18 cellular contexts compared by ENCODE assay signal in the genomic region with DNA sequence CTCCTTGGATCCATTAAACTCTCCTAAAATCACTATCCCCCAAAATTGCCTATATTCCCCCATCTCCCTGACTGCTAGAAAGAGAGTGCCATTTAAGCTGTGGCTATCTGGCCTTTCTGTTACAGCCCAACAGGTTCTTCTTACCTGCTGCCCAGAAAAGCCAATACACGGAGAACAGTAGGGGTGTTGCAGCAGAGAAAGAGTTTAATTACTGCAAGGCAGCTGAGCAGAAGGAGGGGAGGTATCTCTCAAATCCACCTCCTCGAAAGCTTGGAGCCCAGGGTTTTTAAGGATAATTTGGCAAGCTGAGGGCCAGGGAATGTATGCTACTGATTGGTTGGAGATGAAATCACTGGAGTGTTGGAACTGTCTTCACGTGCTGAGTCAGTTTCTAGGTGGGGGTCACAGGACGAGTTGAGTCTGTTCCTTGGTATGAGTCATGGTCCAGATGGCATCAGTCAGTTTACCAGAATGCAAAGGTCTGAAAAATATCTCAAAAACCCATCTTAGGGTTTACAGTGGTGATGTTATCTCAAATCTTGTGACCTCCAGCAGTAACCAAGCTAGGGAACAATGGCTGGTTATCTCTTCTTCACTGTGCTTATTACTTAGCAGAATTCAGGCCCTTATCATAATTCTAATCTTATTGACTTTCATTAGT.
A peak's percentile ranks its signal among the peaks of the same experiment; 100 is the strongest.
DNase-seq lines count a peak whose midpoint lies in the region; ATAC-seq, FAIRE-seq and TF ChIP-seq lines count a peak whose summit lies in the region.
"Had no signal": no experiment of that assay in that cellular context is flagged by ENCODE, and none has a peak within 500 bp of the region (broad histone marks: within the 10 kb centered on the region; RNA-seq: fewer than 3 reads in every experiment).

No MANE protein-coding gene starts in this region.

- WGBS in IMR-90 (ENCODE audit: extremely low coverage in 2 of 2, insufficient read length in 1 of 2), 2 experiments = 0% methylated on average over 1 of the region's 4 CpGs; no CpG with 5 or more reads in 1 of the 2 experiments

- no peak overlapping the region for H3K56ac ChIP-seq in IMR-90 (ENCODE audit: extremely low read depth, insufficient read depth, low read length)

- H3K9me1 ChIP-seq in IMR-90 (ENCODE audit: insufficient read depth, low read length) = peaks cover 3% of the 10 kb centered on the region; the same call in 1 of the 2 replicates

- no peak overlapping the region for H3K4me3 ChIP-seq in IMR-90 (ENCODE audit: insufficient read depth, low read depth, low read length)
- no peak overlapping the region for H3K4me3 ChIP-seq in bronchial epithelial cell (ENCODE audit: low read depth, low read length)
- H3K4me3 ChIP-seq in skeletal muscle cell (ENCODE audit: low read depth, low read length) = no peak overlapping the region
- H3K4me3 ChIP-seq in CD8-positive, alpha-beta memory T cell (ENCODE audit: low read length) = no peak overlapping the region
- H3K4me3 ChIP-seq: A549, GM23338, skin epidermis had no signal

- no peak overlapping the region; the same call in 1 of the 2 replicates for H3K4me2 ChIP-seq in IMR-90 (ENCODE audit: low read depth, low read length)
- H3K4me2 ChIP-seq: A549, GM23338 had no signal

- peaks cover 38% of the 10 kb centered on the region for H3K36me3 Mint-ChIP-seq in activated CD4-positive, alpha-beta memory T cell treated with anti-CD3 and anti-CD28 coated beads for 36 hours
- peaks cover 16% of the 10 kb centered on the region for H3K36me3 Mint-ChIP-seq in activated CD4-positive, alpha-beta memory T cell treated with anti-CD3 and anti-CD28 coated beads, Interleukin-2, amount 10 ng/mL, durations not matched to agents 7 days and 5 days (ENCODE audit: low read depth)
- peaks cover 18% of the 10 kb centered on the region for H3K36me3 Mint-ChIP-seq in progenitor cell of endocrine pancreas (ENCODE audit: insufficient read depth)
- peaks cover 21 to 63% (median 27%) of the 10 kb centered on the region in 3 donors for H3K36me3 Mint-ChIP-seq in CD8-positive, alpha-beta memory T cell
- H3K36me3 Mint-ChIP-seq in CD14-positive monocyte = peaks cover 3 to 7% of the 10 kb centered on the region in 2 donors

- no peak overlapping the region for H3K9ac ChIP-seq in IMR-90 (ENCODE audit: low read depth, low read length)

- peaks cover 12% of the 10 kb centered on the region for H3K9me3 Mint-ChIP-seq in activated CD4-positive, alpha-beta memory T cell treated with anti-CD3 and anti-CD28 coated beads for 36 hours
- H3K9me3 Mint-ChIP-seq in activated CD4-positive, alpha-beta memory T cell treated with anti-CD3 and anti-CD28 coated beads, Interleukin-2, amount 10 ng/mL, durations not matched to agents 7 days and 5 days = peaks cover 12% of the 10 kb centered on the region
- H3K9me3 Mint-ChIP-seq in progenitor cell of endocrine pancreas (ENCODE audit: low read depth) (peaks cover 27% of the 10 kb centered on the region), CD14-positive monocyte (peaks cover 9 to 20% (median 12%) of the 10 kb centered on the region in 7 donors)
- H3K9me3 Mint-ChIP-seq in CD8-positive, alpha-beta memory T cell = peaks cover 0 to 47% (median 2%) of the 10 kb centered on the region in 5 donors
- H3K9me3 Mint-ChIP-seq: GM23338 had no signal

- no peak for TF ChIP-seq POLR2A in IMR-90 (IDR thresholded peaks at IDR 0.05; ENCODE audit: low read depth, low read length)

- peaks cover 11% of the 10 kb centered on the region for H3K4me1 Mint-ChIP-seq in activated CD4-positive, alpha-beta memory T cell treated with anti-CD3 and anti-CD28 coated beads for 36 hours (ENCODE audit: low read depth)
- peaks cover 14% of the 10 kb centered on the region for H3K4me1 Mint-ChIP-seq in activated CD4-positive, alpha-beta memory T cell treated with anti-CD3 and anti-CD28 coated beads, Interleukin-2, amount 10 ng/mL, durations not matched to agents 7 days and 5 days
- H3K4me1 Mint-ChIP-seq in progenitor cell of endocrine pancreas (ENCODE audit: low read depth) (peaks cover 5% of the 10 kb centered on the region), CD14-positive monocyte (peaks cover 3% of the 10 kb centered on the region)
- H3K4me1 Mint-ChIP-seq in CD8-positive, alpha-beta memory T cell = peaks cover 4 to 13% (median 8%) of the 10 kb centered on the region in 3 donors
- H3K4me1 Mint-ChIP-seq: GM23338, nephron had no signal

- no peak overlapping the region for H3K23ac ChIP-seq in IMR-90 (ENCODE audit: low read depth, low read length)

- H2BK120ac ChIP-seq in IMR-90 (ENCODE audit: low read depth, low read length) = no peak overlapping the region

- peak overlapping the region; percentile 59 for H2AK9ac ChIP-seq in IMR-90 (replicated peaks; ENCODE audit: low read depth, low read length, poor library complexity)

- dilution Hi-C loops in IMR-90 (cut with HindIII; ENCODE audit: low sequenced_read_pairs, unreplicated experiment) = no loop called here

- H2AK5ac ChIP-seq in IMR-90 (ENCODE audit: low read depth, low read length) = no peak overlapping the region

- peak; percentile 12 for DNase-seq in activated CD4-positive, alpha-beta memory T cell treated with anti-CD3 and anti-CD28 coated beads for 36 hours
- DNase-seq in activated CD4-positive, alpha-beta memory T cell treated with anti-CD3 and anti-CD28 coated beads, Interleukin-2, amount 10 ng/mL, durations not matched to agents 7 days and 5 days = no peak
- peak; percentile 73 for DNase-seq in IMR-90
- DNase-seq in bronchial epithelial cell (ENCODE audit: low read depth) = peak; percentile 32
- peak; percentile 41 for DNase-seq in skeletal muscle cell (ENCODE audit: low read depth)
- no peak for DNase-seq in progenitor cell of endocrine pancreas (ENCODE audit: low spot score, unreplicated experiment)
- no peak for DNase-seq in CD8-positive, alpha-beta memory T cell
- no peak for DNase-seq in CD14-positive monocyte (ENCODE audit: low spot score)
- DNase-seq: activated CD4-positive, alpha-beta T cell treated with anti-CD3 and anti-CD28 coated beads, Interleukin-2, amount 50 U/mL, for 1 hour; activated naive CD4-positive, alpha-beta T cell treated with anti-CD3 and anti-CD28 coated beads for 36 hours; cortex of kidney; DMS79; NCI-H187 treated with DMSO at 0.1 percent for 48 hours had no signal

- H2AFZ ChIP-seq in IMR-90 (replicated peaks; ENCODE audit: low read length, poor library complexity) = no peak overlapping the region
- H2AFZ ChIP-seq: GM23338 had no signal

- peak; percentile 51 for ATAC-seq in IMR-90 (ENCODE audit: low read depth)
- ATAC-seq: A549 had no signal

- H3K18ac ChIP-seq in IMR-90 (ENCODE audit: low read depth, low read length) = peak overlapping the region; percentile 43; the same call in 1 of the 2 replicates

- FAIRE-seq in bronchial epithelial cell (lab: Jason Lieb, UNC) = no peak
- FAIRE-seq: A549 had no signal

- H3K27ac Mint-ChIP-seq in activated CD4-positive, alpha-beta memory T cell treated with anti-CD3 and anti-CD28 coated beads for 36 hours = no peak overlapping the region
- H3K27ac Mint-ChIP-seq in activated CD4-positive, alpha-beta memory T cell treated with anti-CD3 and anti-CD28 coated beads, Interleukin-2, amount 10 ng/mL, durations not matched to agents 7 days and 5 days = no peak overlapping the region
- no peak overlapping the region for H3K27ac Mint-ChIP-seq in progenitor cell of endocrine pancreas
- H3K27ac Mint-ChIP-seq in CD8-positive, alpha-beta memory T cell = peak overlapping the region in 1 of 8 donors; percentile 51
- no peak overlapping the region for H3K27ac Mint-ChIP-seq in CD14-positive monocyte
- H3K27ac Mint-ChIP-seq: activated naive CD4-positive, alpha-beta T cell treated with anti-CD3 and anti-CD28 coated beads for 36 hours; GM23338; type B pancreatic cell had no signal

- peak overlapping the region; percentile 18; the same call in 1 of the 2 replicates for H3K14ac ChIP-seq in IMR-90 (replicated peaks; ENCODE audit: low read depth, low read length)

- CTCF ChIA-PET in activated CD4-positive, alpha-beta memory T cell treated with anti-CD3 and anti-CD28 coated beads for 36 hours (lab: Charles Lee) = no interaction called here
- CTCF ChIA-PET in activated CD4-positive, alpha-beta memory T cell treated with anti-CD3 and anti-CD28 coated beads, Interleukin-2, amount 10 ng/mL, durations not matched to agents 7 days and 5 days (lab: Charles Lee) = no interaction called here
- CTCF ChIA-PET in IMR-90 (lab: Yijun Ruan, JAX) = interaction anchor here (0.7 kb wide), 1 partner anchor 413 kb away, joined by 4 read pairs; no protein-coding TSS in a partner anchor
- CTCF ChIA-PET in CD8-positive, alpha-beta memory T cell (lab: Charles Lee) = no interaction called here

- no TSS peak for BruUV-seq in IMR-90 (replicated peaks; lab: Mats Ljungman, UMichigan)

- TF ChIP-seq CTCF in IMR-90 (conservative IDR thresholded peaks at IDR 0.05; ENCODE audit: low read depth, low read length) (no peak), bronchial epithelial cell (IDR thresholded peaks at IDR 0.05; ENCODE audit: insufficient read depth, low read length, severe bottlenecking) (no peak), progenitor cell of endocrine pancreas (IDR thresholded peaks at IDR 0.05; ENCODE audit: unreplicated experiment) (no peak), CD14-positive monocyte (IDR thresholded peaks at IDR 0.05) (no peak)

- H4K20me1 ChIP-seq in IMR-90 (ENCODE audit: insufficient read depth, low read length) = no peaks in the 10 kb centered on the region

- no peak overlapping the region for H3K27ac ChIP-seq in IMR-90 (ENCODE audit: insufficient read depth, low read length)
- no peak overlapping the region for H3K27ac ChIP-seq in CD8-positive, alpha-beta memory T cell (ENCODE audit: low read depth, low read length)
- H3K27ac ChIP-seq: A549 had no signal

- intact Hi-C loops in activated CD4-positive, alpha-beta memory T cell treated with anti-CD3 and anti-CD28 coated beads for 36 hours (cut with micrococcal nuclease) = no loop called here
- intact Hi-C loops in IMR-90 (cut with micrococcal nuclease) (no loop called here), CD14-positive monocyte (cut with micrococcal nuclease) (no loop called here)

- H3K9me3 ChIP-seq in IMR-90 (ENCODE audit: control insufficient read depth, insufficient read depth, low read length) = peaks cover 4% of the 10 kb centered on the region; the same call in 1 of the 2 replicates
- no peaks in the 10 kb centered on the region for H3K9me3 ChIP-seq in CD8-positive, alpha-beta memory T cell (ENCODE audit: low read length)
- H3K9me3 ChIP-seq: A549 had no signal

- H4K91ac ChIP-seq in IMR-90 (ENCODE audit: insufficient read depth, low read depth, low read length) = no peak overlapping the region

- in situ Hi-C loops in IMR-90 (cut with MboI; ENCODE audit: low sequenced_read_pairs) = no loop called here

- peak overlapping the region; percentile 56 for H2BK5ac ChIP-seq in IMR-90 (ENCODE audit: low read depth, low read length, poor library complexity, severe bottlenecking)

- H3K4ac ChIP-seq in IMR-90 (ENCODE audit: low read depth, low read length) = no peak overlapping the region

- no peak overlapping the region for H3K4me3 Mint-ChIP-seq in activated CD4-positive, alpha-beta memory T cell treated with anti-CD3 and anti-CD28 coated beads for 36 hours
- no peak overlapping the region for H3K4me3 Mint-ChIP-seq in activated CD4-positive, alpha-beta memory T cell treated with anti-CD3 and anti-CD28 coated beads, Interleukin-2, amount 10 ng/mL, durations not matched to agents 7 days and 5 days
- no peak overlapping the region for H3K4me3 Mint-ChIP-seq in progenitor cell of endocrine pancreas (ENCODE audit: low read depth)
- H3K4me3 Mint-ChIP-seq in CD8-positive, alpha-beta memory T cell = no peak overlapping the region
- no peak overlapping the region for H3K4me3 Mint-ChIP-seq in CD14-positive monocyte
- H3K4me3 Mint-ChIP-seq: activated naive CD4-positive, alpha-beta T cell treated with anti-CD3 and anti-CD28 coated beads for 36 hours; GM23338; nephron; type B pancreatic cell had no signal

- TF ChIP-seq RAD21 in IMR-90 (IDR thresholded peaks at IDR 0.05; ENCODE audit: low read length) = no peak

- H3K36me3 ChIP-seq in IMR-90 (ENCODE audit: control insufficient read depth, insufficient read depth, low read length) = no peaks in the 10 kb centered on the region
- no peaks in the 10 kb centered on the region for H3K36me3 ChIP-seq in bronchial epithelial cell (ENCODE audit: control insufficient read depth, insufficient read depth, low read length)
- no peaks in the 10 kb centered on the region for H3K36me3 ChIP-seq in CD8-positive, alpha-beta memory T cell (ENCODE audit: insufficient read depth, low read length)

- H4K5ac ChIP-seq in IMR-90 (ENCODE audit: low read depth, low read length) = no peak overlapping the region

- H3K4me1 ChIP-seq in IMR-90 (ENCODE audit: control insufficient read depth, insufficient read depth, low read length) = no peaks in the 10 kb centered on the region; the same call in 1 of the 2 replicates
- no peaks in the 10 kb centered on the region for H3K4me1 ChIP-seq in CD8-positive, alpha-beta memory T cell (ENCODE audit: insufficient read depth, low read length)
- H3K4me1 ChIP-seq: A549 had no signal

- H3K79me1 ChIP-seq in IMR-90 (ENCODE audit: low read depth in 1 of 2, low read length in 2 of 2) = peaks cover 3 to 5% of the 10 kb centered on the region in 2 experiments; a peak in 3 of 4 replicates

- no peak overlapping the region for H2BK15ac ChIP-seq in IMR-90 (ENCODE audit: low read depth, low read length)

- POLR2A ChIA-PET in activated CD4-positive, alpha-beta memory T cell treated with anti-CD3 and anti-CD28 coated beads for 36 hours (lab: Charles Lee) = no interaction called here
- POLR2A ChIA-PET in activated CD4-positive, alpha-beta memory T cell treated with anti-CD3 and anti-CD28 coated beads, Interleukin-2, amount 10 ng/mL, durations not matched to agents 7 days and 5 days (lab: Charles Lee) = no interaction called here
- POLR2A ChIA-PET in IMR-90 (lab: Charles Lee; ENCODE audit: unreplicated experiment) = no interaction called here
- POLR2A ChIA-PET in CD8-positive, alpha-beta memory T cell (lab: Charles Lee) = no interaction called here

- H3K27me3 Mint-ChIP-seq in activated CD4-positive, alpha-beta memory T cell treated with anti-CD3 and anti-CD28 coated beads for 36 hours = no peaks in the 10 kb centered on the region
- H3K27me3 Mint-ChIP-seq in activated CD4-positive, alpha-beta memory T cell treated with anti-CD3 and anti-CD28 coated beads, Interleukin-2, amount 10 ng/mL, durations not matched to agents 7 days and 5 days = no peaks in the 10 kb centered on the region
- H3K27me3 Mint-ChIP-seq in progenitor cell of endocrine pancreas (no peaks in the 10 kb centered on the region), CD14-positive monocyte (ENCODE audit: low read depth in 3 of 3) (no peaks in the 10 kb centered on the region)
- no peaks in the 10 kb centered on the region for H3K27me3 Mint-ChIP-seq in CD8-positive, alpha-beta memory T cell
- H3K27me3 Mint-ChIP-seq: type B pancreatic cell had no signal

- H4K8ac ChIP-seq in IMR-90 (ENCODE audit: low read depth in 2 of 2, low read length in 2 of 2) = peak overlapping the region in 1 of 2 experiments; percentile 12; a peak in 1 of 4 replicates

- H3K27me3 ChIP-seq in IMR-90 (ENCODE audit: control insufficient read depth, insufficient read depth, low read length) (no peaks in the 10 kb centered on the region), bronchial epithelial cell (ENCODE audit: control insufficient read depth, insufficient read depth, low read length) (no peaks in the 10 kb centered on the region)
- H3K27me3 ChIP-seq in CD8-positive, alpha-beta memory T cell (ENCODE audit: insufficient read depth, low read length, poor library complexity, severe bottlenecking) = no peaks in the 10 kb centered on the region

- no peak overlapping the region for H2BK20ac ChIP-seq in IMR-90 (ENCODE audit: low read depth, low read length)

Comparison
In these comparisons a context has a peak if more than half of its experiments do, and no peak if none do; other contexts are left out.
1. DNase-seq: peak in activated CD4-positive, alpha-beta memory T cell treated with anti-CD3 and anti-CD28 coated beads for 36 hours (single experiment), IMR-90 (single experiment), bronchial epithelial cell (single experiment) and skeletal muscle cell (single experiment); none in activated CD4-positive, alpha-beta memory T cell treated with anti-CD3 and anti-CD28 coated beads, Interleukin-2, amount 10 ng/mL, durations not matched to agents 7 days and 5 days (single experiment), progenitor cell of endocrine pancreas (single experiment), CD8-positive, alpha-beta memory T cell (0 of 5) and CD14-positive monocyte (single experiment).